18 cellular contexts compared by ENCODE assay signal in genomic region chrX:12469296-12469695, GRCh38.
DNase-seq lines count a peak whose midpoint lies in the region; ATAC-seq and TF ChIP-seq lines count a peak whose summit lies in the region.
"Had no signal": no experiment of that assay in that cellular context is flagged by ENCODE, and none has a peak within 500 bp of the region (broad histone marks: within the 10 kb centered on the region; RNA-seq: fewer than 3 reads in every experiment).

No MANE protein-coding gene starts in this region.

- no peaks in the 10 kb centered on the region for H3K9me3 ChIP-seq in PC-3 (ENCODE audit: low read length)
- H3K9me3 ChIP-seq in mammary epithelial cell (replicated peaks; ENCODE audit: insufficient read depth, low read length): peaks cover 3% of the 10 kb centered on the region
- H3K9me3 ChIP-seq: BE2C, SK-N-SH had no signal

- no peaks in the 10 kb centered on the region for H3K9me2 ChIP-seq in PC-3 (replicated peaks; ENCODE audit: low read length)
- H3K9me2 ChIP-seq: SK-N-SH had no signal

- H3K27ac ChIP-seq in PC-3 (ENCODE audit: low read length) (no peak overlapping the region), mammary epithelial cell (ENCODE audit: insufficient read depth, low read depth, low read length) (no peak overlapping the region)
- H3K27ac ChIP-seq: PC-9 had no signal

- in situ Hi-C loops in mammary epithelial cell (cut with MboI; ENCODE audit: low sequenced_read_pairs in 2 of 2): no loop called here

- H3K4me3 ChIP-seq in PC-3 (ENCODE audit: low read length): no peak overlapping the region
- H3K4me3 ChIP-seq in mammary epithelial cell (replicated peaks in 1 of 3; ENCODE audit: insufficient read depth in 1 of 3, low read depth in 2 of 3, low read length in 3 of 3): no peak overlapping the region
- H3K4me3 ChIP-seq: PC-9 had no signal

- H3K4me2 ChIP-seq in PC-3 (ENCODE audit: low read length): peak overlapping the region; percentile 23; the same call in 1 of the 2 replicates
- no peak overlapping the region for H3K4me2 ChIP-seq in mammary epithelial cell (ENCODE audit: insufficient read depth, low read depth, low read length)
- H3K4me2 ChIP-seq: PC-9, SK-N-SH had no signal

- 47% methylated on average over 9 of the region's 9 CpGs for WGBS in mammary epithelial cell (ENCODE audit: low coverage, missing lambda C conversion rate)

- DNase-seq in HT1080 (ENCODE audit: low read depth) (peak; percentile 58), PC-3 (peak; percentile 71), mammary epithelial cell (peak; percentile 66), myocyte (ENCODE audit: low read depth) (peak; percentile 17), germinal center (ENCODE audit: low spot score) (no peak), AG08395 (ENCODE audit: low spot score) (no peak), NCI-H146 (lab: John Stamatoyannopoulos, UW) (no peak)
- DNase-seq: BE2C; CD4-positive, alpha-beta memory T cell; Karpas-422; NCI-H1930; NCI-H446; NCI-H774; SK-N-SH; T-cell had no signal

- ATAC-seq in PC-3: peak; percentile 84
- ATAC-seq in GM18870 (IDR thresholded peaks at IDR 0.05; ENCODE audit: unreplicated experiment): no peak
- ATAC-seq: Right ventricle myocardium inferior, T-cell had no signal

- H2AFZ ChIP-seq in PC-3 (ENCODE audit: low read length) (no peak overlapping the region), mammary epithelial cell (ENCODE audit: low read depth, low read length) (no peak overlapping the region)
- H2AFZ ChIP-seq: PC-9 had no signal

- H3K79me2 ChIP-seq in PC-3 (ENCODE audit: low read length) (no peaks in the 10 kb centered on the region), mammary epithelial cell (ENCODE audit: insufficient read depth, low read length) (no peaks in the 10 kb centered on the region)

- H3K4me1 ChIP-seq in PC-3 (ENCODE audit: insufficient read depth, low read length): peaks cover 8% of the 10 kb centered on the region
- peaks cover 7% of the 10 kb centered on the region for H3K4me1 ChIP-seq in mammary epithelial cell (ENCODE audit: insufficient read depth, low read length)
- H3K4me1 ChIP-seq: BE2C had no signal

- intact Hi-C loops in PC-3 (cut with micrococcal nuclease): no loop called here
- intact Hi-C loops in mammary epithelial cell (cut with micrococcal nuclease): no loop called here

- no peak overlapping the region for H3K9ac ChIP-seq in PC-3 (ENCODE audit: low read length)
- no peak overlapping the region for H3K9ac ChIP-seq in mammary epithelial cell (ENCODE audit: insufficient read depth, low read length)
- H3K9ac ChIP-seq: SK-N-SH had no signal

- CTCF ChIA-PET in PC-3 (lab: Charles Lee): no interaction called here
- CTCF ChIA-PET in mammary epithelial cell (lab: Charles Lee; ENCODE audit: low non-redundant PET): no interaction called here

- no peaks in the 10 kb centered on the region for H4K20me1 ChIP-seq in PC-3 (ENCODE audit: low read length)
- H4K20me1 ChIP-seq in mammary epithelial cell (ENCODE audit: insufficient read depth, low read length): no peaks in the 10 kb centered on the region

- dilution Hi-C loops in mammary epithelial cell (cut with HindIII; ENCODE audit: low sequenced_read_pairs): no loop called here

- H3K27me3 ChIP-seq in PC-3 (ENCODE audit: low read length): no peaks in the 10 kb centered on the region
- no peaks in the 10 kb centered on the region for H3K27me3 ChIP-seq in mammary epithelial cell (ENCODE audit: insufficient read depth, low read length)
- H3K27me3 ChIP-seq: BE2C had no signal

- POLR2A ChIA-PET in PC-3 (lab: Charles Lee; ENCODE audit: unreplicated experiment): interaction anchor here (0.6 kb wide), 1 partner anchor 96 kb away, joined by 3 read pairs; no protein-coding TSS in a partner anchor

- no peaks in the 10 kb centered on the region for H3K36me3 ChIP-seq in PC-3 (ENCODE audit: low read depth, low read length)
- H3K36me3 ChIP-seq in mammary epithelial cell (ENCODE audit: insufficient read depth, low read length): no peaks in the 10 kb centered on the region
- H3K36me3 ChIP-seq: BE2C had no signal

- no peak for TF ChIP-seq CTCF in PC-3 (conservative IDR thresholded peaks at IDR 0.05; ENCODE audit: low read depth, low read length)
- TF ChIP-seq CTCF in mammary epithelial cell (conservative IDR thresholded peaks at IDR 0.05 in 1 of 2, IDR thresholded peaks at IDR 0.05 in 1 of 2; ENCODE audit: extremely low read depth in 1 of 2, insufficient read depth in 1 of 2, low read depth in 1 of 2, low read length in 2 of 2): no peak

- H3F3A ChIP-seq in PC-3 (ENCODE audit: low read length, unreplicated experiment): no peaks in the 10 kb centered on the region

- BruUV-seq in PC-3 (replicated peaks; lab: Mats Ljungman, UMichigan) (no TSS peak), mammary epithelial cell (replicated peaks; lab: Mats Ljungman, UMichigan) (no TSS peak)

Comparison
In these comparisons a context has a peak if more than half of its experiments do, and no peak if none do; other contexts are left out.
1. DNase-seq: peak in HT1080 (single experiment), PC-3 (single experiment), mammary epithelial cell (single experiment) and myocyte (single experiment); none in germinal center (single experiment), AG08395 (single experiment) and NCI-H146 (single experiment).